Comparison of ENCODE assay signal across 8 cellular contexts in the genomic region with DNA sequence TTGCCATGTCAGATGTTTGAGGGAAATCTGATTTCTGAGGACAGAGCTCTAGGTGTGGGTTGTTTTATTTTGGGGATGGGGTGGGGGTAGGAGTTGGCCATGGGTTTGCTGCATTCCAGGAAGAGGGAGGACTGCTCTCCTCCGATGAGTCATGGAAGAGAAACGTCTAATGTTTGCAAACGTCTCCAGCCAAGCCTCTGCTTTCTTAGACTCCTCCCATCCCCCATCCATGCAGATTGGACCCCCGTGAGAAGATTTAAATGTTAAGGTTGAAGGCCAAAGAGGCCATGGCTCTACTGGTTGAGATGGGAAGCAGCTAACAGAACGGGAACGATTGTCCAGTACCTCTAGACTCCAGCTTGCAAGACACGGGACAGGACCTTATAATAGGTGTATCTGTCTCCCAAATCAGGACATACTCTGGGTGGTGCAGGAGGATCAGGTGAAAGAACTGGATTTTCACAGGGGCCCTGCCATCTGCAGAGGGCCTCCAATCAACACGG. TPM values are rescaled to one million over a fixed set of nuclear protein-coding genes. Genes with fewer than 3 reads are reported as not detected.
A peak's percentile ranks its signal among the peaks of the same experiment; 100 is the strongest.
DNase-seq lines count a peak whose midpoint lies in the region; ATAC-seq and TF ChIP-seq lines count a peak whose summit lies in the region.

No MANE protein-coding gene starts in this region.

- peak overlapping the region; percentile 54 for H3K4me3 Mint-ChIP-seq in Calu3 (ENCODE audit: low read depth, unreplicated experiment)

- CTCF ChIA-PET in Calu3 (lab: Charles Lee): interaction anchor here (0.7 to 1.2 kb wide), 4 partner anchors 11 to 162 kb away, joined by 3 to 8 read pairs (median 4); partner anchors contain the start of gene ATP2A2

- H3K36me3 Mint-ChIP-seq in Calu3 (ENCODE audit: insufficient read depth, unreplicated experiment): peaks cover 9% of the 10 kb centered on the region

- DNase-seq in Calu3 (peak; percentile 60), fibroblast of gingiva (ENCODE audit: low read depth) (peak; percentile 44), omental fat pad (ENCODE audit: low spot score) (no peak), NCI-H524 treated with DMSO at 0.1 percent for 48 hours (lab: John Stamatoyannopoulos, UW) (no peak), HuH-7.5 (ENCODE audit: low spot score) (no peak), NCI-H2196 (lab: John Stamatoyannopoulos, UW; ENCODE audit: unreplicated experiment) (no peak)

- H3K27me3 Mint-ChIP-seq in Calu3 (ENCODE audit: unreplicated experiment): no peaks in the 10 kb centered on the region

- TF ChIP-seq CTCF in Calu3 (IDR thresholded peaks at IDR 0.05; ENCODE audit: unreplicated experiment) (no peak), omental fat pad (IDR thresholded peaks at IDR 0.05) (no peak)

- H3K27ac Mint-ChIP-seq in Calu3 (ENCODE audit: unreplicated experiment): peak overlapping the region; percentile 59

- BruUV-seq in Calu3 (replicated peaks; lab: Mats Ljungman, UMichigan): no TSS peak

- peaks cover 53% of the 10 kb centered on the region for H3K4me1 Mint-ChIP-seq in Calu3 (ENCODE audit: low read depth, unreplicated experiment)

- ATAC-seq in omental fat pad (ENCODE audit: low FRiP score) (peak; percentile 92), GM18519 (IDR thresholded peaks at IDR 0.05; ENCODE audit: low FRiP score, unreplicated experiment) (no peak)

- intact Hi-C loops in Calu3 (cut with micrococcal nuclease; ENCODE audit: unreplicated experiment): no loop called here

- no peaks in the 10 kb centered on the region for H3K9me3 Mint-ChIP-seq in Calu3 (ENCODE audit: low read depth, unreplicated experiment)

TF ChIP-seq in PFSK-1, 5 proteins besides CTCF, POLR2A, EP300 and RAD21:
- TF ChIP-seq SIN3A (IDR thresholded peaks at IDR 0.05; ENCODE audit: borderline replicate concordance, insufficient read depth, low read length) (peak; percentile 64; the same call in 1 of the 2 replicates), TAF1 (IDR thresholded peaks at IDR 0.05; ENCODE audit: borderline replicate concordance, insufficient read depth, low read length) (no peak)
TF ChIP-seq in PFSK-1: peak in this region for 1.

RNA-seq across cellular contexts. Expression of gene ATP2A2, which starts 11.4 kb away (rescaled TPM):
- total RNA-seq in Calu3 (2022) (388 and 437 TPM in 2 replicates), omental fat pad (100 to 1,000 TPM; 116 to 238 (median 132) TPM)
- 129 TPM for polyA plus RNA-seq in PFSK-1 (2012; ENCODE audit: insufficient read length, low read depth)

Comparison
In these comparisons a context has a peak if more than half of its experiments do, and no peak if none do; other contexts are left out.
1. DNase-seq: peak in Calu3 (single experiment) and fibroblast of gingiva (single experiment); none in omental fat pad (single experiment), NCI-H524 treated with DMSO at 0.1 percent for 48 hours (single experiment), HuH-7.5 (single experiment) and NCI-H2196 (single experiment).